Comparison of ENCODE assay signal across 1 cellular context in the genomic region with DNA sequence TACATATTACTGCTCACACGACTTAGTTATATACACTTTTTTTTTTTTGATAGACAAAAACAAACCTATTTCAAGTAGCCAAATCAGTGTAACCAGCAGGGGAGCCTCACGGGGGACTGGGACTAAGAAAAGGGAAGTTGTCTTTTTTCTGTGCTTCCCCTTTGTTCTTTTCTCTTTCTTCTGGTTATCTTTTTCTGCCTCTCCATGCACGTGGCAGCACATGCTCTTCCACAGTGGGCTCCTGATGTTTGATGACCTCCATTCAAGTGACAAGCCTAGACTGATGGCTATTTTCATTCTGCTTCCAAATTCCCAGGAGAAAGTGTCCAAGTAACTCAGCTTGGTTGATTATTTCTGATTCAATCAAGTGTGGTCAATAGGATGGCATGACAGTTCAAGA.
TF ChIP-seq lines count a peak whose summit lies in the region.

No MANE protein-coding gene starts in this region.

TF ChIP-seq in GM23338, 12 proteins besides CTCF, POLR2A, EP300 and RAD21:
- TF ChIP-seq ZNF462 (CRISPR knock-in tag; IDR thresholded peaks at IDR 0.05): no peak
TF ChIP-seq in GM23338: peak in this region for 0.
